Comparison of ENCODE assay signal across 18 cellular contexts in the genomic region with DNA sequence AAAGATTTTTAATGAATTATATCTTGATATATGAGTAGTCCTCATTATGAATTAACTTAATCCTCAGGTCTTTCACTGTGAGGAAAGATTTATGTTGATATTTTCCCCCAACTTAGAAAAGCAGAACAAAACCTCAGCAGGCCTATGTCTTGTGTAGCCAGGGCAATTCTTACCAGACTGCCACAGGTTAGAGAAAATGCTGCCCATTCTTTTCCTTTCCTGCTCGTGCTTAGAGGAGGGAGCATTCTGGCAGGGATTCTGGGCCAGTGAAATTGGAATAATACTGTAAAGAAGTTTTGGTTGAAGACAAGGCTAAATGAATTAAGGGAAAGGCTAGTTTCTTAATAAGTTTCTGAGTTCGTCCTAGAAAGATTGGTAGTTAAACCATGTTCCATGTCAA. TPM values are rescaled to one million over a fixed set of nuclear protein-coding genes. Genes with fewer than 3 reads are reported as not detected.
DNase-seq lines count a peak whose midpoint lies in the region; ATAC-seq, FAIRE-seq and TF ChIP-seq lines count a peak whose summit lies in the region.
"Had no signal": no experiment of that assay in that cellular context is flagged by ENCODE, and none has a peak within 500 bp of the region (broad histone marks: within the 10 kb centered on the region; RNA-seq: fewer than 3 reads in every experiment).

No MANE protein-coding gene starts in this region.

- H3K9me3 Mint-ChIP-seq in endodermal cell: no peaks in the 10 kb centered on the region
- peaks cover under 1% of the 10 kb centered on the region for H3K9me3 Mint-ChIP-seq in neural progenitor cell

- H3K27ac Mint-ChIP-seq in endodermal cell (peak overlapping the region; percentile 33), neural progenitor cell (peak overlapping the region; percentile 93)

- CTCF ChIA-PET in HepG2 (lab: Yijun Ruan, JAX; ENCODE audit: low intra/inter-chr PET ratio, low total read pairs): no interaction called here

- intact Hi-C loops in HepG2 (cut with micrococcal nuclease; ENCODE audit: unreplicated experiment): loop anchor here (5.0 kb wide), 1 partner anchor 48 kb away; no protein-coding TSS in a partner anchor
- intact Hi-C loops in right lobe of liver (cut with DNase I): no loop called here
- intact Hi-C loops in esophagus muscularis mucosa (cut with DNase I): no loop called here

- DNase-seq in HepG2 (ENCODE audit: low spot score) (no peak), right lobe of liver (no peak), endodermal cell (no peak), neural progenitor cell (ENCODE audit: low spot score) (peak; percentile 55), OCI-M2 (lab: John Stamatoyannopoulos, UW; ENCODE audit: unreplicated experiment) (no peak), urothelium cell line (ENCODE audit: low spot score) (no peak), esophagus muscularis mucosa (ENCODE audit: extremely low spot score) (no peak)
- DNase-seq: 8988T; Calu3; CD4-positive, alpha-beta memory T cell; GM23248; KG1; NCI-H1417 treated with DMSO at 0.1 percent for 48 hours; NCI-H1930; NCI-H2171; NCI-H446; NCI-H774 had no signal

- H3K79me2 ChIP-seq in HepG2 (ENCODE audit: insufficient read depth, low read length) (peaks cover 94% of the 10 kb centered on the region), neural progenitor cell (ENCODE audit: low read depth) (peaks cover 81% of the 10 kb centered on the region)

- TF ChIP-seq EP300 in HepG2 (IDR thresholded peaks at IDR 0.05; ENCODE audit: low read depth in 2 of 2, low read length in 2 of 2): no peak
- TF ChIP-seq EP300 in HepG2 (CRISPR knock-in tag; IDR thresholded peaks at IDR 0.05; ENCODE audit: borderline replicate concordance): no peak
- no peak for TF ChIP-seq EP300 in esophagus muscularis mucosa (IDR thresholded peaks at IDR 0.05)

- H3K4me3 Mint-ChIP-seq in endodermal cell (no peak overlapping the region), neural progenitor cell (peak overlapping the region; percentile 76)
- H3K4me3 Mint-ChIP-seq: CD4-positive, alpha-beta memory T cell had no signal

- H3K27me3 ChIP-seq in HepG2 (ENCODE audit: control insufficient read depth in 1 of 2, insufficient read depth in 2 of 2, low read length in 2 of 2) (no peaks in the 10 kb centered on the region), right lobe of liver (no peaks in the 10 kb centered on the region), endodermal cell (ENCODE audit: control insufficient read depth, insufficient read depth, low read length, poor library complexity, severe bottlenecking) (no peaks in the 10 kb centered on the region), neural progenitor cell (no peaks in the 10 kb centered on the region), esophagus muscularis mucosa (no peaks in the 10 kb centered on the region)

- TF ChIP-seq RAD21 in HepG2 (CRISPR knock-in tag; IDR thresholded peaks at IDR 0.05): no peak

- ATAC-seq in HepG2: no peak
- no peak for ATAC-seq in right lobe of liver
- ATAC-seq in HG02884 (IDR thresholded peaks at IDR 0.05; ENCODE audit: unreplicated experiment): no peak

- H3F3A ChIP-seq in neural progenitor cell (ENCODE audit: low read depth): peaks cover 54% of the 10 kb centered on the region

- WGBS in HepG2 (ENCODE audit: low lambda C conversion rate): 64% methylated on average over 2 of the region's 2 CpGs
- WGBS in right lobe of liver (ENCODE audit: insufficient coverage, low coverage, low lambda C conversion rate, missing lambda C conversion rate): 45% methylated on average over 2 of the region's 2 CpGs
- 59 to 88% methylated on average over 1 to 2 of the region's 2 CpGs for WGBS in endodermal cell (ENCODE audit: insufficient coverage in 1 of 2, insufficient read length in 1 of 2), 2 experiments
- WGBS in esophagus muscularis mucosa: 39% methylated on average over 2 of the region's 2 CpGs

- H3K27ac ChIP-seq in HepG2 (ENCODE audit: extremely low read length, insufficient read depth, low read length) (peak overlapping the region; percentile 37), right lobe of liver (no peak overlapping the region), endodermal cell (ENCODE audit: low read depth, low read length) (peak overlapping the region; percentile 85), neural progenitor cell (peak overlapping the region; percentile 89), esophagus muscularis mucosa (replicated peaks in 1 of 4) (peak overlapping the region in 1 of 4 donors; percentile 3)
- H3K27ac ChIP-seq: GM23248 had no signal

- peaks cover under 1% of the 10 kb centered on the region for H3K36me3 Mint-ChIP-seq in endodermal cell (ENCODE audit: low read depth)
- H3K36me3 Mint-ChIP-seq in neural progenitor cell: peaks cover 15% of the 10 kb centered on the region
- H3K36me3 Mint-ChIP-seq: CD4-positive, alpha-beta memory T cell had no signal

- in situ Hi-C loops in HepG2 (cut with HindIII; ENCODE audit: extremely low pct_ligation_motif_present, low pct_unique_long_range_greater_than_20kb): no loop called here

- H3K4me1 ChIP-seq in HepG2 (ENCODE audit: insufficient read depth, low read length): peaks cover 90% of the 10 kb centered on the region
- H3K4me1 ChIP-seq in right lobe of liver: peaks cover 0 to 45% (median 13%) of the 10 kb centered on the region in 4 donors
- peaks cover 22% of the 10 kb centered on the region for H3K4me1 ChIP-seq in endodermal cell (ENCODE audit: control insufficient read depth, insufficient read depth, low read length)
- peaks cover 69% of the 10 kb centered on the region for H3K4me1 ChIP-seq in neural progenitor cell
- peaks cover 0 to 50% (median 39%) of the 10 kb centered on the region in 4 donors for H3K4me1 ChIP-seq in esophagus muscularis mucosa

- POLR2A ChIA-PET in HepG2 (lab: Yijun Ruan, JAX): no interaction called here

- no peak for TF ChIP-seq CTCF in HepG2 (CRISPR knock-in tag; IDR thresholded peaks at IDR 0.05)
- no peak for TF ChIP-seq CTCF in right lobe of liver (IDR thresholded peaks at IDR 0.05)
- no peak for TF ChIP-seq CTCF in endodermal cell (conservative IDR thresholded peaks at IDR 0.05)
- TF ChIP-seq CTCF in neural progenitor cell (IDR thresholded peaks at IDR 0.05): no peak
- TF ChIP-seq CTCF in esophagus muscularis mucosa (IDR thresholded peaks at IDR 0.05): no peak

- H3K27me3 Mint-ChIP-seq in endodermal cell (ENCODE audit: insufficient read depth) (no peaks in the 10 kb centered on the region), neural progenitor cell (ENCODE audit: insufficient read depth, low read depth) (peaks cover 3% of the 10 kb centered on the region)

- peaks cover 7 to 26% of the 10 kb centered on the region in 2 experiments; a peak in 4 of 5 replicates for H3K36me3 ChIP-seq in HepG2 (replicated peaks in 1 of 2; ENCODE audit: control insufficient read depth in 1 of 2, insufficient read depth in 2 of 2, low read length in 2 of 2)
- no peaks in the 10 kb centered on the region for H3K36me3 ChIP-seq in right lobe of liver
- H3K36me3 ChIP-seq in endodermal cell (ENCODE audit: control insufficient read depth, insufficient read depth, low read length): no peaks in the 10 kb centered on the region
- no peaks in the 10 kb centered on the region for H3K36me3 ChIP-seq in neural progenitor cell
- H3K36me3 ChIP-seq in esophagus muscularis mucosa: no peaks in the 10 kb centered on the region

- H2AFZ ChIP-seq in HepG2 (ENCODE audit: low read length) (no peak overlapping the region), neural progenitor cell (replicated peaks) (no peak overlapping the region)
- H2AFZ ChIP-seq: GM23248 had no signal

- peaks cover 49% of the 10 kb centered on the region for H3K4me1 Mint-ChIP-seq in endodermal cell
- H3K4me1 Mint-ChIP-seq in neural progenitor cell: peaks cover 91% of the 10 kb centered on the region
- H3K4me1 Mint-ChIP-seq: CD4-positive, alpha-beta memory T cell had no signal

- H4K20me1 ChIP-seq in HepG2 (ENCODE audit: insufficient read depth, low read length): peaks cover 12% of the 10 kb centered on the region
- H4K20me1 ChIP-seq in neural progenitor cell (ENCODE audit: low read depth): peaks cover 11% of the 10 kb centered on the region

- TF ChIP-seq POLR2A in HepG2 (IDR thresholded peaks at IDR 0.05; ENCODE audit: insufficient read depth in 1 of 2, low read depth in 2 of 2, low read length in 2 of 2) (no peak), right lobe of liver (IDR thresholded peaks at IDR 0.05) (no peak), esophagus muscularis mucosa (IDR thresholded peaks at IDR 0.05; ENCODE audit: low read depth) (no peak)

- no peaks in the 10 kb centered on the region for H3K9me3 ChIP-seq in HepG2 (ENCODE audit: low read length)
- no peaks in the 10 kb centered on the region for H3K9me3 ChIP-seq in right lobe of liver
- H3K9me3 ChIP-seq in endodermal cell (ENCODE audit: control insufficient read depth, low read length): no peaks in the 10 kb centered on the region
- no peaks in the 10 kb centered on the region for H3K9me3 ChIP-seq in neural progenitor cell (ENCODE audit: low read depth)
- no peaks in the 10 kb centered on the region for H3K9me3 ChIP-seq in esophagus muscularis mucosa

- H3K9ac ChIP-seq in HepG2 (ENCODE audit: insufficient read depth, low read depth, low read length) (0 out of 2 replicates have a peak overlapping the region, but pooled peaks have one; percentile 3), endodermal cell (ENCODE audit: extremely low read depth, low read length, poor library complexity, severe bottlenecking) (no peak overlapping the region), neural progenitor cell (no peak overlapping the region)
- H3K9ac ChIP-seq: GM23248 had no signal

- H3K4me3 ChIP-seq in HepG2 (replicated peaks in 1 of 3; ENCODE audit: insufficient read depth in 1 of 3, low read depth in 2 of 3, low read length in 3 of 3): no peak overlapping the region
- no peak overlapping the region for H3K4me3 ChIP-seq in right lobe of liver
- H3K4me3 ChIP-seq in endodermal cell (ENCODE audit: low read length): no peak overlapping the region
- peak overlapping the region; percentile 22 for H3K4me3 ChIP-seq in neural progenitor cell
- H3K4me3 ChIP-seq in esophagus muscularis mucosa: no peak overlapping the region
- H3K4me3 ChIP-seq: GM23248 had no signal

- peak overlapping the region; percentile 10; the same call in 1 of the 2 replicates for H3K4me2 ChIP-seq in HepG2 (ENCODE audit: low read depth, low read length)
- peak overlapping the region; percentile 79 for H3K4me2 ChIP-seq in neural progenitor cell

- BruUV-seq in HepG2 (replicated peaks; lab: Mats Ljungman, UMichigan): no TSS peak

- no peak for FAIRE-seq in HepG2 (lab: Jason Lieb, UNC)
- no peak for FAIRE-seq in urothelium cell line (lab: Jason Lieb, UNC)

RNA-seq across cellular contexts. Expression of a gene that starts 56.6 kb away (rescaled TPM):
- 17.6 and 36.7 TPM in 2 replicates for total RNA-seq in HepG2 (2016; rRNA removed; fragmentation: Illumina TruSeq; extraction: Trizol)
- total RNA-seq in HepG2 (2016; cell fraction: cytosol; rRNA removed; fragmentation: Illumina TruSeq; extraction: Trizol; ENCODE audit: low read depth): 6.8 and 7.3 TPM in 2 replicates
- total RNA-seq in HepG2 (2016; cell fraction: insoluble cytoplasmic fraction; rRNA removed; fragmentation: Illumina TruSeq; extraction: Trizol): 15.3 and 36.6 TPM in 2 replicates
- total RNA-seq in HepG2 (2016; cell fraction: membrane; rRNA removed; fragmentation: Illumina TruSeq; extraction: Trizol): 18.5 and 19.0 TPM in 2 replicates
- 35.5 and 42.6 TPM in 2 replicates for total RNA-seq in HepG2 (2016; cell fraction: nucleus; rRNA removed; fragmentation: Illumina TruSeq; extraction: Trizol)
- 17.4 and 20.3 TPM in 2 replicates for polyA plus RNA-seq in HepG2 (2011; rRNA removed)
- 12.9 and 24.5 TPM in 2 replicates for polyA plus RNA-seq in HepG2 (2011; cell fraction: cytosol; rRNA removed)
- 30.8 and 41.2 TPM in 2 replicates for polyA plus RNA-seq in HepG2 (2011; cell fraction: nucleus; rRNA removed)
- polyA plus RNA-seq in HepG2 (2012): 19.0 and 20.9 TPM in 2 replicates
- polyA plus RNA-seq in HepG2 (2016; cell fraction: cytosol; fragmentation: Illumina TruSeq; extraction: Trizol; ENCODE audit: low read depth): 3.0 and 3.4 TPM in 2 replicates
- polyA plus RNA-seq in HepG2 (2016; cell fraction: insoluble cytoplasmic fraction; fragmentation: Illumina TruSeq; extraction: Trizol; ENCODE audit: low read depth): 14.9 and 16.9 TPM in 2 replicates
- 7.9 and 8.5 TPM in 2 replicates for polyA plus RNA-seq in HepG2 (2016; cell fraction: membrane; fragmentation: Illumina TruSeq; extraction: Trizol; ENCODE audit: low read depth)
- 54.3 and 62.4 TPM in 2 replicates for polyA plus RNA-seq in HepG2 (2016; cell fraction: nucleus; fragmentation: Illumina TruSeq; extraction: Trizol; ENCODE audit: insufficient read depth, low read depth)
- 2.0 and 68.2 TPM in 2 replicates for polyA minus RNA-seq in HepG2 (2011; rRNA and poly(A)+ RNA removed; ENCODE audit: low replicate concordance)
- polyA minus RNA-seq in HepG2 (2011; cell fraction: cytosol; rRNA and poly(A)+ RNA removed): 28.7 and 38.5 TPM in 2 replicates
- polyA minus RNA-seq in HepG2 (2011; cell fraction: nucleus; rRNA and poly(A)+ RNA removed): 19.8 and 22.1 TPM in 2 replicates
- 1 to 10 TPM; 5.8 to 9.2 (median 6.9) TPM for total RNA-seq in right lobe of liver
- total RNA-seq in endodermal cell: 10 to 100 TPM; 15.8 to 19.8 TPM
- polyA plus RNA-seq in endodermal cell (2013, experiment 1 of 2): 35.8 TPM
- 29.9 TPM for polyA plus RNA-seq in endodermal cell (2013, experiment 2 of 2)
- 4.1 and 12.0 TPM in 2 replicates for total RNA-seq in neural progenitor cell (ENCODE audit: low replicate concordance)
- total RNA-seq in esophagus muscularis mucosa: 10 to 100 TPM; 12.9 to 29.7 (median 21.9) TPM

Comparison
In these comparisons a context has a peak if more than half of its experiments do, and no peak if none do; other contexts are left out.
1. H3K27ac ChIP-seq: peak in HepG2 (single experiment), endodermal cell (single experiment) and neural progenitor cell (single experiment); none in right lobe of liver (0 of 3).